ENCODE assay signal across 23 cellular contexts in the genomic region with DNA sequence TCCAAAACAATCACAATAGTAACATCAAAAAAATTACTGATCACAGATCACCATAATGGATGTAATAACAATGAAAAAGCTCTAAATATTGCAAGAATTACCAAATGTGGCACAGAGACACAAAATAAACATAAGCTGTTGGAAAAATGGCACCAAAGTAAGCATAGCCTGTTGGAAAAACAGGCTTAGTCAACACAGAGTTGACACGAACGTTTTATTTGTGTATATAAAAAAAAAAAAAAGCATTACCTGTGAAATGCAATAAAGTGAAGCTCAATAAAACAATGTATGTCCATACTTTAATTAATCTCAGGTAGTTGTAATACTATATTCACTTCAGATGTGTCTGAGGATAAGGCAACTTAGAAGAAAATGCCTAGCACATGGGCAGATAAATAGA.
"Had no signal": no experiment of that assay in that cellular context is flagged by ENCODE, and none has a peak within 500 bp of the region (broad histone marks: within the 10 kb centered on the region; RNA-seq: fewer than 3 reads in every experiment).

No MANE protein-coding gene starts in this region.

- H3K4me1 Mint-ChIP-seq: endodermal cell, mesothelial cell of epicardium, naive B cell had no signal

- H3K4me3 ChIP-seq: colonic mucosa, esophagus muscularis mucosa, gastroesophageal sphincter, heart left ventricle, hepatocyte, left lung, lower lobe of right lung, mucosa of descending colon had no signal

- H3K27me3 ChIP-seq: colonic mucosa, esophagus muscularis mucosa, foreskin keratinocyte, gastroesophageal sphincter, heart left ventricle, hepatocyte, left lung had no signal

- H3K27ac Mint-ChIP-seq: dendritic cell treated with granulocyte-macrophage colony-stimulating factor and Interleukin-4, amounts not matched to agents 40 ng/mL and 50 ng/mL, for 4 days; endodermal cell; mesothelial cell of epicardium; naive B cell had no signal

- H3K9me3 Mint-ChIP-seq: effector memory CD8-positive, alpha-beta T cell; immature natural killer cell had no signal

- H3K9me3 ChIP-seq: colonic mucosa, gastroesophageal sphincter, lower lobe of right lung, mucosa of descending colon had no signal

- H3K4me1 ChIP-seq: colonic mucosa, foreskin keratinocyte, gastroesophageal sphincter, left lung, lower lobe of right lung had no signal

- ATAC-seq: effector memory CD8-positive, alpha-beta T cell; foreskin keratinocyte; gastroesophageal sphincter; left lung; lower lobe of right lung; mucosa of descending colon had no signal

- DNase-seq: colonic mucosa; cortex of kidney; effector CD8-positive, alpha-beta T cell; effector memory CD8-positive, alpha-beta T cell; endodermal cell; foreskin keratinocyte; heart left ventricle; hypothalamus; immature natural killer cell; islet precursor cell; kidney; kidney glomerular epithelial cell; left lung; left ventricle myocardium superior; lower lobe of right lung; mesenchymal stem cell; mucosa of descending colon; naive B cell had no signal

- H3K4me3 Mint-ChIP-seq: dendritic cell treated with granulocyte-macrophage colony-stimulating factor and Interleukin-4, amounts not matched to agents 40 ng/mL and 50 ng/mL, for 4 days; effector memory CD8-positive, alpha-beta T cell; endodermal cell; immature natural killer cell; mesothelial cell of epicardium; naive B cell had no signal

- H3K27ac ChIP-seq: colonic mucosa, esophagus muscularis mucosa, foreskin keratinocyte, gastroesophageal sphincter, heart left ventricle, hepatocyte, left lung, lower lobe of right lung had no signal

- H3K27me3 Mint-ChIP-seq: dendritic cell treated with granulocyte-macrophage colony-stimulating factor and Interleukin-4, amounts not matched to agents 40 ng/mL and 50 ng/mL, for 4 days; effector memory CD8-positive, alpha-beta T cell; naive B cell had no signal
